In genomic region chr2:231433990-231434389, GRCh38 we compare ENCODE assay signal across 14 cellular contexts. TPM values are rescaled to one million over a fixed set of nuclear protein-coding genes. Genes with fewer than 3 reads are reported as not detected.
"Had no signal": no experiment of that assay in that cellular context is flagged by ENCODE, and none has a peak within 500 bp of the region (broad histone marks: within the 10 kb centered on the region; RNA-seq: fewer than 3 reads in every experiment).

No MANE protein-coding gene starts in this region.

- H3K27ac ChIP-seq: coronary artery, dorsolateral prefrontal cortex, tibial artery, upper lobe of left lung, uterus had no signal

- H3K36me3 ChIP-seq: tibial artery, upper lobe of left lung, uterus had no signal

- H3K4me3 ChIP-seq: coronary artery, dorsolateral prefrontal cortex, tibial artery, upper lobe of left lung, uterus had no signal

- ATAC-seq: naive thymus-derived CD4-positive, alpha-beta T cell had no signal

- H3K4me1 ChIP-seq: tibial artery, upper lobe of left lung, uterus had no signal

- H3K27me3 ChIP-seq: dorsolateral prefrontal cortex, tibial artery, upper lobe of left lung, uterus had no signal

- H3K4me3 Mint-ChIP-seq: naive thymus-derived CD4-positive, alpha-beta T cell; neural crest cell had no signal

- H3K27ac Mint-ChIP-seq: naive thymus-derived CD4-positive, alpha-beta T cell had no signal

- DNase-seq: dorsolateral prefrontal cortex; effector CD8-positive, alpha-beta T cell; foreskin melanocyte; hippocampal formation; mammary epithelial cell; naive thymus-derived CD4-positive, alpha-beta T cell; small intestine; stimulated activated CD4-positive, alpha-beta T cell treated with anti-CD3 and anti-CD28 coated beads, Interleukin-12 subunit alpha, Interleukin-12 subunit beta, amount 100 ng/mL, for 4 hours; stimulated activated naive CD4-positive, alpha-beta T cell treated with Interleukin-2 at 50 U/mL for 16 hours; upper lobe of left lung; uterus had no signal

RNA-seq across cellular contexts. Expression of gene B3GNT7, which starts 38.5 kb away (rescaled TPM):
- polyA plus RNA-seq: naive thymus-derived CD4-positive, alpha-beta T cell had no signal
